In the genomic region with DNA sequence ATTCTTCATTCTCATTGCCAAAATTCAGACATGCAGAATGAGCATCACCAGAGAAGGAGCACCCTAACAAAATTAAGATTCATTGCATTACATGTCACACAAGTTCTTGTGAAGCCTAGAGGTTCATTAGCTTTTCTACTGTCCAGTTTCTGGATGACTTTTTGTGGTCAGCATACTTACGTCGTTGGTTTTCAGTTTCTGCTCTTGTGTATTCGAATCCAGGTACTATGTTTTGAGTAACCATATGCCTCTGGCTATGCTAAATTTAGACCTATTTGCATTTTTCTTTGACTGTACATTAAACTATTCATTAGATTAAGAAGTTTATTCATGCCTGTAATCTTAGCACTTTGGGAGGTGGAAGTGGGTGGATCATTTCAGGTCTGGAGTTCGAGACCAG, we compare ENCODE assay signal across 17 cellular contexts.
DNase-seq lines count a peak whose midpoint lies in the region; ATAC-seq, FAIRE-seq and TF ChIP-seq lines count a peak whose summit lies in the region.
"Had no signal": no experiment of that assay in that cellular context is flagged by ENCODE, and none has a peak within 500 bp of the region (broad histone marks: within the 10 kb centered on the region; RNA-seq: fewer than 3 reads in every experiment).

No MANE protein-coding gene starts in this region.

- no peak overlapping the region for H3K4me3 Mint-ChIP-seq in Calu3 (ENCODE audit: low read depth, unreplicated experiment)
- H3K4me3 Mint-ChIP-seq: activated CD4-positive, alpha-beta T cell treated with anti-CD3 and anti-CD28 coated beads, Interleukin-2, amount 10 ng/mL, durations not matched to agents 7 days and 5 days; T-helper 1 cell treated with Interleukin-12 subunit alpha and Interleukin-12 subunit beta and Interleukin-4 antibody, amounts not matched to agents 30 μg/mL and 1 μg/mL, for 36 hours had no signal

- intact Hi-C loops in kidney (cut with DNase I) = no loop called here
- intact Hi-C loops in left lung (cut with DNase I) = no loop called here
- intact Hi-C loops in Calu3 (cut with micrococcal nuclease; ENCODE audit: unreplicated experiment) = no loop called here

- no peak overlapping the region for H3K4me3 ChIP-seq in kidney (ENCODE audit: low read length in 2 of 2)
- no peak overlapping the region for H3K4me3 ChIP-seq in left lung
- H3K4me3 ChIP-seq: Peyer's patch, upper lobe of right lung had no signal

- ATAC-seq in GM19452 (IDR thresholded peaks at IDR 0.05; ENCODE audit: unreplicated experiment) (peak; percentile 86), HG02852 (IDR thresholded peaks at IDR 0.05; ENCODE audit: unreplicated experiment) (peak; percentile 88), HG03432 (IDR thresholded peaks at IDR 0.05; ENCODE audit: unreplicated experiment) (peak; percentile 93), left lung (no peak)
- ATAC-seq: upper lobe of right lung had no signal

- no peak for FAIRE-seq in kidney (lab: Jason Lieb, UNC)

- H3K9me3 ChIP-seq in kidney (ENCODE audit: control insufficient read depth in 1 of 2, low read length in 2 of 2) = no peaks in the 10 kb centered on the region
- H3K9me3 ChIP-seq in left lung = no peaks in the 10 kb centered on the region
- H3K9me3 ChIP-seq: Peyer's patch, upper lobe of right lung had no signal

- H3K36me3 ChIP-seq in kidney (ENCODE audit: control insufficient read depth in 1 of 2, insufficient read depth in 2 of 2, low read length in 2 of 2) = no peaks in the 10 kb centered on the region
- H3K36me3 ChIP-seq in left lung = no peaks in the 10 kb centered on the region
- H3K36me3 ChIP-seq: Peyer's patch, upper lobe of right lung had no signal

- CTCF ChIA-PET in Calu3 (lab: Charles Lee) = interaction anchor here (0.6 kb wide), 1 partner anchor 479 kb away, joined by 7 read pairs; no protein-coding TSS in a partner anchor

- DNase-seq in GM13976 (ENCODE audit: low spot score) = peak; percentile 11
- DNase-seq in NCI-H187 (lab: John Stamatoyannopoulos, UW) = no peak
- DNase-seq in kidney = no peak
- no peak for DNase-seq in left lung
- no peak for DNase-seq in Calu3
- DNase-seq: activated CD4-positive, alpha-beta T cell treated with anti-CD3 and anti-CD28 coated beads, Interleukin-2, amount 10 ng/mL, durations not matched to agents 7 days and 5 days; activated effector memory CD4-positive, alpha-beta T cell treated with Interleukin-2 at 50 U/mL for 16 hours; COR-L47; islet precursor cell; NCI-H1092; Peyer's patch; upper lobe of right lung had no signal

- H3K4me1 ChIP-seq in kidney (ENCODE audit: control insufficient read depth in 1 of 2, insufficient read depth in 1 of 2, low read depth in 1 of 2, low read length in 2 of 2) (no peaks in the 10 kb centered on the region), left lung (no peaks in the 10 kb centered on the region)
- H3K4me1 ChIP-seq: parathyroid adenoma, Peyer's patch, upper lobe of right lung had no signal

- H3K27ac ChIP-seq in kidney (ENCODE audit: low read depth in 2 of 2, low read length in 2 of 2) (no peak overlapping the region), left lung (no peak overlapping the region)
- H3K27ac ChIP-seq: parathyroid adenoma, Peyer's patch, upper lobe of right lung had no signal

- no peaks in the 10 kb centered on the region for H3K27me3 Mint-ChIP-seq in Calu3 (ENCODE audit: unreplicated experiment)

- no peaks in the 10 kb centered on the region for H3K9me3 Mint-ChIP-seq in Calu3 (ENCODE audit: low read depth, unreplicated experiment)
- H3K9me3 Mint-ChIP-seq: T-helper 1 cell treated with Interleukin-12 subunit alpha and Interleukin-12 subunit beta and Interleukin-4 antibody, amounts not matched to agents 30 μg/mL and 1 μg/mL, for 36 hours had no signal

- no TSS peak for BruUV-seq in Calu3 (replicated peaks; lab: Mats Ljungman, UMichigan)

- no peaks in the 10 kb centered on the region for H3K4me1 Mint-ChIP-seq in Calu3 (ENCODE audit: low read depth, unreplicated experiment)
- H3K4me1 Mint-ChIP-seq: activated CD4-positive, alpha-beta T cell treated with anti-CD3 and anti-CD28 coated beads, Interleukin-2, amount 10 ng/mL, durations not matched to agents 7 days and 5 days had no signal

- H3K9ac ChIP-seq in kidney (ENCODE audit: low read length in 2 of 2) = no peak overlapping the region
- H3K9ac ChIP-seq: parathyroid adenoma had no signal

- TF ChIP-seq CTCF in GM13976 (IDR thresholded peaks at IDR 0.05; ENCODE audit: borderline replicate concordance, control extremely low read depth, extremely low read depth, insufficient read depth, missing control alignments) (no peak), kidney (IDR thresholded peaks at IDR 0.05; ENCODE audit: borderline replicate concordance, extremely low read depth, insufficient read depth) (no peak), left lung (IDR thresholded peaks at IDR 0.05) (no peak), Calu3 (IDR thresholded peaks at IDR 0.05; ENCODE audit: unreplicated experiment) (no peak)

- H3K36me3 Mint-ChIP-seq in Calu3 (ENCODE audit: insufficient read depth, unreplicated experiment) = no peaks in the 10 kb centered on the region

- no peak overlapping the region for H3K27ac Mint-ChIP-seq in Calu3 (ENCODE audit: unreplicated experiment)
- H3K27ac Mint-ChIP-seq: activated CD4-positive, alpha-beta T cell treated with anti-CD3 and anti-CD28 coated beads, Interleukin-2, amount 10 ng/mL, durations not matched to agents 7 days and 5 days; T-helper 1 cell treated with Interleukin-12 subunit alpha and Interleukin-12 subunit beta and Interleukin-4 antibody, amounts not matched to agents 30 μg/mL and 1 μg/mL, for 36 hours had no signal

- no peaks in the 10 kb centered on the region for H3K27me3 ChIP-seq in left lung
- H3K27me3 ChIP-seq: Peyer's patch, upper lobe of right lung had no signal

- in situ Hi-C loops in GM13976 (cut with MboI; ENCODE audit: low sequenced_read_pairs, unreplicated experiment) = no loop called here
